Comparison of ENCODE assay signal across 8 cellular contexts in genomic region chr10:72296829-72297280, GRCh38. TPM values are rescaled to one million over a fixed set of nuclear protein-coding genes. Genes with fewer than 3 reads are reported as not detected.
A peak's percentile ranks its signal among the peaks of the same experiment; 100 is the strongest.
DNase-seq lines count a peak whose midpoint lies in the region; TF ChIP-seq lines count a peak whose summit lies in the region.
"Not testable (repeated sequence)": the region's sequence is repeated elsewhere in the genome, so short reads cannot be mapped to it uniquely, and the experiment has no call there.

No MANE protein-coding gene starts in this region.

- H3K36me3 ChIP-seq in ES-I3 (ENCODE audit: insufficient read depth, low read length); mesodermal cell (ENCODE audit: control insufficient read depth, insufficient read depth, low read length); uterus: not testable (repeated sequence)

- not testable (repeated sequence) for TF ChIP-seq POLR2A in uterus (IDR thresholded peaks at IDR 0.05)

- not testable (repeated sequence) for DNase-seq in LNCaP clone FGC (ENCODE audit: low read depth); activated CD4-positive, alpha-beta memory T cell treated with anti-CD3 and anti-CD28 coated beads for 36 hours; MCF 10A (ENCODE audit: unreplicated experiment); fibroblast of the aortic adventitia (ENCODE audit: low read depth); uterus
- peak; percentile 16 for DNase-seq in retina

- CTCF ChIA-PET in activated CD4-positive, alpha-beta memory T cell treated with anti-CD3 and anti-CD28 coated beads for 36 hours (lab: Charles Lee), result interaction anchor here (0.6 to 2.0 kb wide), 16 partner anchors 8 to 248 kb away, joined by 3 to 11 read pairs (median 4); partner anchors contain the start of gene DDIT4
- CTCF ChIA-PET in MCF 10A (lab: Yijun Ruan, JAX), result interaction anchor here (0.6 to 1.2 kb wide), 3 partner anchors 25 to 67 kb away, joined by 3 to 4 read pairs (median 3); no protein-coding TSS in a partner anchor

- H3K27ac Mint-ChIP-seq in activated CD4-positive, alpha-beta memory T cell treated with anti-CD3 and anti-CD28 coated beads for 36 hours, result peak overlapping the region; percentile 100
- peak overlapping the region; percentile 89 for H3K27ac Mint-ChIP-seq in MCF 10A (ENCODE audit: low read depth, unreplicated experiment)

- TF ChIP-seq CTCF in LNCaP clone FGC (IDR thresholded peaks at IDR 0.05; ENCODE audit: control insufficient read depth, extremely low read depth, insufficient read depth); MCF 10A (IDR thresholded peaks at IDR 0.05; ENCODE audit: unreplicated experiment); fibroblast of the aortic adventitia (IDR thresholded peaks at IDR 0.05; ENCODE audit: insufficient read depth, low read length); uterus (IDR thresholded peaks at IDR 0.05): not testable (repeated sequence)

- peaks cover 10% of the 10 kb centered on the region for H3K36me3 Mint-ChIP-seq in activated CD4-positive, alpha-beta memory T cell treated with anti-CD3 and anti-CD28 coated beads for 36 hours
- peaks cover 13% of the 10 kb centered on the region for H3K36me3 Mint-ChIP-seq in MCF 10A (ENCODE audit: insufficient read depth, unreplicated experiment)

- H3K9ac ChIP-seq in ES-I3 (ENCODE audit: low read depth, low read length), result peak overlapping the region; percentile 75; the same call in 1 of the 2 replicates

- peaks cover 67% of the 10 kb centered on the region for H3K4me1 Mint-ChIP-seq in activated CD4-positive, alpha-beta memory T cell treated with anti-CD3 and anti-CD28 coated beads for 36 hours (ENCODE audit: low read depth)
- H3K4me1 Mint-ChIP-seq in MCF 10A (ENCODE audit: insufficient read depth, unreplicated experiment), result peaks cover 26% of the 10 kb centered on the region

- H3K4me1 ChIP-seq in ES-I3 (ENCODE audit: insufficient read depth, low read length), result peaks cover 17% of the 10 kb centered on the region
- H3K4me1 ChIP-seq in mesodermal cell (ENCODE audit: control insufficient read depth, insufficient read depth, low read length, poor library complexity, severe bottlenecking); uterus: not testable (repeated sequence)

- not testable (repeated sequence) for H3K27me3 ChIP-seq in uterus

- POLR2A ChIA-PET in activated CD4-positive, alpha-beta memory T cell treated with anti-CD3 and anti-CD28 coated beads for 36 hours (lab: Charles Lee), result interaction anchor here (0.8 to 10.6 kb wide), 19 partner anchors 9 to 268 kb away, joined by 3 to 263 read pairs (median 9); partner anchors contain the start of genes ANAPC16, ASCC1, DDIT4 and DNAJB12
- POLR2A ChIA-PET in MCF 10A (lab: Yijun Ruan, JAX), result interaction anchor here (1.2 to 2.9 kb wide), 7 partner anchors 14 to 49 kb away, joined by 3 to 19 read pairs (median 5); partner anchors contain the start of gene DDIT4

- H3K27ac ChIP-seq in mesodermal cell (ENCODE audit: low read depth, low read length, severe bottlenecking), result not testable (repeated sequence)
- peak overlapping the region; percentile 94 for H3K27ac ChIP-seq in uterus

- H3K4me3 Mint-ChIP-seq in activated CD4-positive, alpha-beta memory T cell treated with anti-CD3 and anti-CD28 coated beads for 36 hours, result peak overlapping the region; percentile 86
- peak overlapping the region; percentile 73 for H3K4me3 Mint-ChIP-seq in MCF 10A (ENCODE audit: unreplicated experiment)

- H3K4me3 ChIP-seq in LNCaP clone FGC (ENCODE audit: low read depth, low read length), result peak overlapping the region; percentile 69
- peak overlapping the region; percentile 5 for H3K4me3 ChIP-seq in fibroblast of the aortic adventitia (ENCODE audit: low read depth, low read length)
- H3K4me3 ChIP-seq in mesodermal cell (ENCODE audit: extremely low read depth, insufficient read depth, low read length, poor library complexity, severe bottlenecking), result peak overlapping the region; percentile 59
- peak overlapping the region; percentile 44 to 67 for H3K4me3 ChIP-seq in uterus

- H3K27me3 Mint-ChIP-seq in activated CD4-positive, alpha-beta memory T cell treated with anti-CD3 and anti-CD28 coated beads for 36 hours; MCF 10A (ENCODE audit: insufficient read depth, unreplicated experiment): not testable (repeated sequence)

- not testable (repeated sequence) for H3K9me3 Mint-ChIP-seq in activated CD4-positive, alpha-beta memory T cell treated with anti-CD3 and anti-CD28 coated beads for 36 hours; MCF 10A (ENCODE audit: unreplicated experiment)

- not testable (repeated sequence) for H3K9me3 ChIP-seq in ES-I3 (ENCODE audit: control insufficient read depth, insufficient read depth, low read length); mesodermal cell (ENCODE audit: control insufficient read depth, low read length); uterus

- intact Hi-C loops in activated CD4-positive, alpha-beta memory T cell treated with anti-CD3 and anti-CD28 coated beads for 36 hours (cut with micrococcal nuclease), result loop anchor here (1.0 kb wide), 8 partner anchors 8 to 79 kb away; partner anchors contain the start of gene DDIT4
- intact Hi-C loops in MCF 10A (cut with micrococcal nuclease), result loop anchor here (2.0 kb wide), 1 partner anchor 24 kb away; no protein-coding TSS in a partner anchor
- intact Hi-C loops in uterus (cut with DNase I; ENCODE audit: low total_unique reads), result not testable (repeated sequence)

- 84 to 94% methylated on average over 8 of the region's 19 CpGs for WGBS in mesodermal cell (ENCODE audit: insufficient coverage in 2 of 2), 2 experiments

- not testable (repeated sequence) for BruUV-seq in MCF 10A (replicated peaks; lab: Mats Ljungman, UMichigan)

RNA-seq across cellular contexts. Expression of gene DDIT4, which starts 23.1 kb away (rescaled TPM):
- 100 to 1,000 TPM; 637 TPM for total RNA-seq in activated CD4-positive, alpha-beta memory T cell treated with anti-CD3 and anti-CD28 coated beads for 36 hours
- total RNA-seq in MCF 10A (2022), result 698 and 872 TPM in 2 replicates
- total RNA-seq in fibroblast of the aortic adventitia (ENCODE audit: low replicate concordance), result 52.4 and 166 TPM in 2 replicates
- 56.3 TPM for polyA plus RNA-seq in mesodermal cell (2013, experiment 1 of 2)
- polyA plus RNA-seq in mesodermal cell (2013, experiment 2 of 2), result 59.6 TPM
- 100 to 1,000 TPM; 118 to 210 (median 145) TPM for total RNA-seq in uterus

RNA-seq across cellular contexts. Expression of gene DNAJB12, which starts 57.9 kb away (rescaled TPM):
- total RNA-seq in activated CD4-positive, alpha-beta memory T cell treated with anti-CD3 and anti-CD28 coated beads for 36 hours, result 10 to 100 TPM; 18.9 to 19.8 TPM
- total RNA-seq in MCF 10A (2022) (64.7 and 68.1 TPM in 2 replicates), fibroblast of the aortic adventitia (ENCODE audit: low replicate concordance) (17.7 and 24.5 TPM in 2 replicates), uterus (10 to 100 TPM; 18.4 to 34.8 (median 22.7) TPM)
- 16.4 TPM for polyA plus RNA-seq in mesodermal cell (2013, experiment 1 of 2)
- polyA plus RNA-seq in mesodermal cell (2013, experiment 2 of 2), result 14.6 TPM

Comparison
In these comparisons a context has a peak if more than half of its experiments do, and no peak if none do; other contexts are left out.
1. H3K4me3 ChIP-seq: peak in every context shown above with its lines; median percentile 69 in LNCaP clone FGC; 59 in mesodermal cell; 56 in uterus; 5 in fibroblast of the aortic adventitia.